ENCODE assay signal across 20 cellular contexts in genomic region chr5:72114629-72115028, GRCh38.
"Had no signal": no experiment of that assay in that cellular context is flagged by ENCODE, and none has a peak within 500 bp of the region (broad histone marks: within the 10 kb centered on the region; RNA-seq: fewer than 3 reads in every experiment).

No MANE protein-coding gene starts in this region.

- DNase-seq: dorsolateral prefrontal cortex; effector CD8-positive, alpha-beta T cell; gastrocnemius medialis; islet precursor cell; midbrain; spleen; stimulated activated CD4-positive, alpha-beta T cell treated with anti-CD3 and anti-CD28 coated beads, Interleukin-15, amount 100 ng/mL, for 24 hours; stimulated activated CD4-positive, alpha-beta T cell treated with anti-CD3 and anti-CD28 coated beads, Interleukin-2, amount 100 ng/mL, for 24 hours; stimulated activated CD4-positive, alpha-beta T cell treated with anti-CD3 and anti-CD28 coated beads, Interleukin-4, amount 100 ng/mL, for 4 hours; stimulated activated naive B cell treated with anti-CD40 and anti-IgM and Interleukin-4, amounts not matched to agents 10 μg/mL and 1 μg/mL and 100 μg/mL, for 72 hours; stomach; substantia nigra; upper lobe of right lung had no signal

- H3K36me3 Mint-ChIP-seq: memory B cell; stimulated activated naive B cell treated with anti-CD40 and anti-IgM and Interleukin-4, amounts not matched to agents 10 μg/mL and 1 μg/mL and 100 μg/mL, for 72 hours had no signal

- H3K27me3 ChIP-seq: dorsolateral prefrontal cortex, esophagus muscularis mucosa, gastrocnemius medialis, vagina had no signal

- H3K36me3 ChIP-seq: gastrocnemius medialis, neutrophil, spleen, upper lobe of right lung had no signal

- H3K27ac ChIP-seq: coronary artery, epithelial cell of prostate, esophagus muscularis mucosa, gastrocnemius medialis, neutrophil, stomach, upper lobe of right lung, vagina had no signal

- H3K27ac Mint-ChIP-seq: memory B cell; nephron; stimulated activated naive B cell treated with anti-CD40 and anti-IgM and Interleukin-4, amounts not matched to agents 10 μg/mL and 1 μg/mL and 100 μg/mL, for 72 hours had no signal

- H3K4me1 Mint-ChIP-seq: memory B cell; stimulated activated naive B cell treated with anti-CD40 and anti-IgM and Interleukin-4, amounts not matched to agents 10 μg/mL and 1 μg/mL and 100 μg/mL, for 72 hours had no signal

- H3K4me3 Mint-ChIP-seq: memory B cell; nephron; stimulated activated naive B cell treated with anti-CD40 and anti-IgM and Interleukin-4, amounts not matched to agents 10 μg/mL and 1 μg/mL and 100 μg/mL, for 72 hours had no signal

- H3K4me1 ChIP-seq: gastrocnemius medialis, upper lobe of right lung had no signal

- H3K9me3 ChIP-seq: esophagus muscularis mucosa, gastrocnemius medialis, neutrophil, spleen, stomach, upper lobe of right lung, vagina had no signal

- H3K9me3 Mint-ChIP-seq: nephron; stimulated activated naive B cell treated with anti-CD40 and anti-IgM and Interleukin-4, amounts not matched to agents 10 μg/mL and 1 μg/mL and 100 μg/mL, for 72 hours had no signal

- H3K4me3 ChIP-seq: coronary artery, esophagus muscularis mucosa, gastrocnemius medialis, spleen, stomach, upper lobe of right lung, vagina had no signal
